Comparison of ENCODE assay signal across 15 cellular contexts in the genomic region with DNA sequence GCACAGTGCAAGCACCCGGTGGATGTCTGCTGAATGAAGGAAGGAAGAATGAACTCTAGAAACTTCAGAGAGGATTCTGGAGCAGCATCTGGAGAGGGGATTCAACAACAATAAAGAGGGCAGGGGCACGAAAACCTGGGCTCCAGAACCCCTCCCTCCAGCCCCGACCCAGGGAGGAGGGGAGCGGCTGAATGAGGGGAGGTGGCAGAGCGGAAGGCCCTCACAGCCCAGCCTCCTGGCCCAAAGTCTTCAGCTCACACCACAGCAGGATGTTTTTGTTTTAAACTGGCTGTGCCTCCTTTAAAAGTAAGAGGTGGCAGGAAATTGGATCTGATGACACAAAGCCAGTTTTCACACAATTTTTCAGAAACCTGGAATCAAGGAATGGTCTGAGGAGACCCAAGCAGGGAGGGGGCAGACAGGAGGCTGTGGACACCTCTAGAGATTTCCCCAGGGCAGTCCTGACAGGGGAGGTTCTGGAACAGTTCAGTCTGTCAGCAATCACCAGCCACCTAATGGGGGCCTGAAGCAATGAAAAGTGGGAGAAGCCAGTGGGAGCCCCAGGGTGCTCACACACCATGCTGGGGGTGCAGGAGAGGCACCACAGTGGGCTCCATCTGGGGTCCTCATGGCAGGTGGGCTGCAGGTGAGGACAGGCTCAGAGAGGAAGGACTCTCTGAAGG. TPM values are rescaled to one million over a fixed set of nuclear protein-coding genes. Genes with fewer than 3 reads are reported as not detected.
DNase-seq lines count a peak whose midpoint lies in the region; ATAC-seq and TF ChIP-seq lines count a peak whose summit lies in the region.
"Had no signal": no experiment of that assay in that cellular context is flagged by ENCODE, and none has a peak within 500 bp of the region (broad histone marks: within the 10 kb centered on the region; RNA-seq: fewer than 3 reads in every experiment).

No MANE protein-coding gene starts in this region.

- BruUV-seq in Panc1 (replicated peaks; lab: Mats Ljungman, UMichigan), result no TSS peak

- H3K27me3 Mint-ChIP-seq in type B pancreatic cell, result peaks cover 12% of the 10 kb centered on the region
- H3K27me3 Mint-ChIP-seq: activated T-cell treated with anti-CD3 and anti-CD28 coated beads, Interleukin-2, amount 50 U/mL, for 24 hours had no signal

- H3K4me3 Mint-ChIP-seq in type B pancreatic cell, result no peak overlapping the region
- H3K4me3 Mint-ChIP-seq: activated T-cell treated with anti-CD3 and anti-CD28 coated beads, Interleukin-2, amount 50 U/mL, for 24 hours; B cell; dendritic cell treated with granulocyte-macrophage colony-stimulating factor and Interleukin-4, amounts not matched to agents 40 ng/mL and 50 ng/mL, for 4 days; mesothelial cell of epicardium had no signal

- DNase-seq in cardiac muscle cell (ENCODE audit: low read depth in 1 of 2, low spot score in 1 of 2) (peak in 1 of 2 donors; percentile 75), Right ventricle myocardium inferior (ENCODE audit: missing footprints) (no peak), Panc1 (ENCODE audit: low read depth, low spot score) (no peak), colonic mucosa (no peak), type B pancreatic cell (ENCODE audit: extremely low spot score, unreplicated experiment) (no peak), GM03348 (ENCODE audit: low spot score) (no peak), dorsolateral prefrontal cortex (no peak)
- DNase-seq: activated T-cell treated with anti-CD3 and anti-CD28 coated beads, Interleukin-2, amount 50 U/mL, for 24 hours; kidney; stimulated activated CD4-positive, alpha-beta T cell treated with anti-CD3 and anti-CD28 coated beads, Interleukin-4, amount 100 ng/mL, for 24 hours had no signal

- H3K9me3 ChIP-seq in cardiac muscle cell (ENCODE audit: low read depth) (no peaks in the 10 kb centered on the region), Panc1 (ENCODE audit: control insufficient read depth, insufficient read depth, low read depth, low read length) (no peaks in the 10 kb centered on the region), colonic mucosa (no peaks in the 10 kb centered on the region)
- H3K9me3 ChIP-seq: heart right ventricle had no signal

- H3K36me3 Mint-ChIP-seq in type B pancreatic cell, result no peaks in the 10 kb centered on the region
- H3K36me3 Mint-ChIP-seq: mesothelial cell of epicardium had no signal

- H3K27ac Mint-ChIP-seq in type B pancreatic cell, result peak overlapping the region; percentile 29
- H3K27ac Mint-ChIP-seq: activated T-cell treated with anti-CD3 and anti-CD28 coated beads, Interleukin-2, amount 50 U/mL, for 24 hours; B cell; dendritic cell treated with granulocyte-macrophage colony-stimulating factor and Interleukin-4, amounts not matched to agents 40 ng/mL and 50 ng/mL, for 4 days; mesothelial cell of epicardium had no signal

- in situ Hi-C loops in Panc1 (cut with HindIII; ENCODE audit: low pct_unique_long_range_greater_than_20kb, low sequenced_read_pairs), result no loop called here

- H3K4me1 ChIP-seq in cardiac muscle cell (ENCODE audit: low read depth), result peaks cover 60% of the 10 kb centered on the region
- H3K4me1 ChIP-seq in Panc1 (ENCODE audit: control insufficient read depth, insufficient read depth, low read length), result peaks cover 25% of the 10 kb centered on the region
- H3K4me1 ChIP-seq in colonic mucosa, result peaks cover 13% of the 10 kb centered on the region

- peak overlapping the region; percentile 46 to 82 for H3K9ac ChIP-seq in colonic mucosa (ENCODE audit: low read depth in 2 of 2, low read length in 2 of 2)

- H3K27me3 ChIP-seq in cardiac muscle cell (no peaks in the 10 kb centered on the region), Panc1 (ENCODE audit: control insufficient read depth, insufficient read depth, low read length) (no peaks in the 10 kb centered on the region), colonic mucosa (no peaks in the 10 kb centered on the region), dorsolateral prefrontal cortex (no peaks in the 10 kb centered on the region)

- peaks cover 47% of the 10 kb centered on the region for H3K4me1 Mint-ChIP-seq in type B pancreatic cell (ENCODE audit: unreplicated experiment)

- TF ChIP-seq CTCF in cardiac muscle cell (IDR thresholded peaks at IDR 0.05; ENCODE audit: low read depth, low read length), result no peak
- TF ChIP-seq CTCF in Panc1 (IDR thresholded peaks at IDR 0.05), result no peak
- no peak for TF ChIP-seq CTCF in colonic mucosa (IDR thresholded peaks at IDR 0.05)
- TF ChIP-seq CTCF in type B pancreatic cell (conservative IDR thresholded peaks at IDR 0.05), result no peak
- no peak for TF ChIP-seq CTCF in dorsolateral prefrontal cortex (IDR thresholded peaks at IDR 0.05 in 54 of 56, conservative IDR thresholded peaks at IDR 0.05 in 2 of 56; ENCODE audit: low read depth in 1 of 56, partially characterized antibody in 56 of 56)

- intact Hi-C loops in Right ventricle myocardium inferior (cut with DNase I), result no loop called here
- intact Hi-C loops in Panc1 (cut with micrococcal nuclease; ENCODE audit: unreplicated experiment), result no loop called here
- intact Hi-C loops in colonic mucosa (cut with DNase I), result loop anchor here (5.0 kb wide), 1 partner anchor 52 kb away; no protein-coding TSS in a partner anchor
- intact Hi-C loops in dorsolateral prefrontal cortex (cut with DNase I), result no loop called here

- H3K27ac ChIP-seq in cardiac muscle cell (peak overlapping the region; percentile 74), Panc1 (ENCODE audit: low read length) (peak overlapping the region; percentile 63), colonic mucosa (peak overlapping the region; percentile 91), dorsolateral prefrontal cortex (peak overlapping the region in 6 of 59 donors; percentile 2 to 50 (median 26))
- H3K27ac ChIP-seq: heart right ventricle, HL-60 had no signal

- H3K9me3 Mint-ChIP-seq in type B pancreatic cell, result no peaks in the 10 kb centered on the region
- H3K9me3 Mint-ChIP-seq: activated T-cell treated with anti-CD3 and anti-CD28 coated beads, Interleukin-2, amount 50 U/mL, for 24 hours; dendritic cell treated with granulocyte-macrophage colony-stimulating factor and Interleukin-4, amounts not matched to agents 40 ng/mL and 50 ng/mL, for 4 days; mesothelial cell of epicardium had no signal

- H3K4me3 ChIP-seq in cardiac muscle cell, result no peak overlapping the region
- no peak overlapping the region for H3K4me3 ChIP-seq in Panc1 (ENCODE audit: low read depth in 2 of 2, low read length in 2 of 2)
- H3K4me3 ChIP-seq in colonic mucosa, result no peak overlapping the region
- H3K4me3 ChIP-seq in dorsolateral prefrontal cortex, result no peak overlapping the region
- H3K4me3 ChIP-seq: heart right ventricle had no signal

- no peak for ATAC-seq in Right ventricle myocardium inferior
- no peak for ATAC-seq in Panc1

- POLR2A ChIA-PET in Panc1 (lab: Charles Lee), result no interaction called here

- no peaks in the 10 kb centered on the region for H3K36me3 ChIP-seq in cardiac muscle cell
- H3K36me3 ChIP-seq in Panc1 (ENCODE audit: control insufficient read depth, insufficient read depth, low read length), result no peaks in the 10 kb centered on the region
- no peaks in the 10 kb centered on the region for H3K36me3 ChIP-seq in colonic mucosa
- H3K36me3 ChIP-seq: heart right ventricle had no signal

- CTCF ChIA-PET in Panc1 (lab: Charles Lee), result interaction anchor here (0.5 kb wide), 1 partner anchor 127 kb away, joined by 4 read pairs; no protein-coding TSS in a partner anchor

RNA-seq across cellular contexts. Expression of a gene that starts 44.4 kb away (rescaled TPM):
- total RNA-seq in cardiac muscle cell, result 46.4 and 48.8 TPM in 2 replicates
- polyA plus RNA-seq in cardiac muscle cell, result 5.7 and 6.4 TPM in 2 replicates
- 16.7 TPM for total RNA-seq in Right ventricle myocardium inferior
- 79.8 TPM for total RNA-seq in Panc1 (2021; ENCODE audit: unreplicated experiment)
- polyA plus RNA-seq in Panc1 (2012; ENCODE audit: insufficient read length), result 30.0 TPM
- 10 to 100 TPM; 52.9 to 62.0 TPM for total RNA-seq in colonic mucosa
- total RNA-seq in type B pancreatic cell (ENCODE audit: low replicate concordance), result 56.5 and 65.1 TPM in 2 replicates
- 10 to 100 TPM; 46.9 to 80.5 (median 64.3) TPM for total RNA-seq in dorsolateral prefrontal cortex
